ENCODE assay signal across 1 cellular context in the genomic region with DNA sequence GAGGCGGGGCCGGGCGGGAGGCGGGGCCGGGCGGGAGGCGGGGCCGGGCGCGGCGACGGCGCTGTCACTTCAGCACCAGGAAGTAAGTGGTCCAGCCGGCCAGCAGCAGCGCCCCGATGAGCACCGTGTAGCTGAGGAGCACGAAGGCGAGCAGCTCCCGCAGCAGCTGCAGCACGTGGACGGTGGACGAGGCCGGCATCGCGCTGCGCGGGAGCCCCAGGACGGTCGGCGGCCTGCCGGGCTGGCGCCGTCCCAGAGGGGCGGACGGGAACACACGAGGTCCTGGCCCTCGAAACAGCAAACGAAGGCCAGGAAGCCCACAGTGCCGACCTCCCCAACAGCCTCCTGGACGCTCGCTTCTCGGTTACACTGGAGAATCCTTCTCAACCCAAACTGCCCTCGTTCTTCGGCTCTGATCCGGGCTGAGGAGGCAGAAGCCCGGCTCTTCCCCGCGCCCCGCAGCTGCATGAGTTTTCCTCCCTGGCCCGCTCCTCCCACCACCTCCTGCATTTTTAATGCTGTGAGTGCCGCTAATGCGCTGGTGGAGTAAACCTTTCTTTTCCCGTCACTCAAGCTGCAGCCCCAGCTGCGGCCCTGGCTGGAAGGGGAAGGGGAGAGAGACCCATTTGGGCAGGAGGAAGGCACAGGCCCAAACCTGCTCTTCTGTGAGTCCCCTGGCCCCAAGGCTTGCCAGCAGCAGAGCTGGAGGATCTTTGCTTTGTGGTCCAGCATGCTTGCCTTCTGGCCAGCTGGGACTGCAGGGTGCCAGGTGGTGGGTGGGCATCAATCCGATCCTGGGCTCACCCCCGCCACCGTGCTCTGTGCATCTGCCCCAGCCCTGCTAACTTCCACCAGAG.
TF ChIP-seq lines count a peak whose summit lies in the region.

No MANE protein-coding gene starts in this region.

TF ChIP-seq in HepG2, 621 proteins besides CTCF, POLR2A, EP300 and RAD21 (continued from another document and continues in another):
- TF ChIP-seq PRDM10 (CRISPR knock-in tag; IDR thresholded peaks at IDR 0.05; ENCODE audit: low read depth) (no peak), SCMH1 (CRISPR knock-in tag; IDR thresholded peaks at IDR 0.05; ENCODE audit: borderline replicate concordance) (no peak), GLMP (CRISPR knock-in tag; IDR thresholded peaks at IDR 0.05; ENCODE audit: borderline replicate concordance) (no peak), PTBP1 (IDR thresholded peaks at IDR 0.05; ENCODE audit: low read depth, low read length, poor library complexity, severe bottlenecking) (no peak), PHF5A (CRISPR knock-in tag; IDR thresholded peaks at IDR 0.05; ENCODE audit: low read depth, unreplicated experiment) (no peak), ARID4A (CRISPR knock-in tag; IDR thresholded peaks at IDR 0.05; ENCODE audit: borderline replicate concordance) (peak; percentile 85), ZNF749 (CRISPR knock-in tag; IDR thresholded peaks at IDR 0.05; ENCODE audit: borderline replicate concordance) (peak; percentile 73; the same call in 1 of the 2 replicates), MZF1 (CRISPR knock-in tag; IDR thresholded peaks at IDR 0.05; ENCODE audit: borderline replicate concordance) (no peak), ISX (CRISPR knock-in tag; conservative IDR thresholded peaks at IDR 0.05) (peak; percentile 87; the same call in 1 of the 2 replicates), SALL1 (CRISPR knock-in tag; IDR thresholded peaks at IDR 0.05) (peak; percentile 91), PRMT3 (CRISPR knock-in tag; IDR thresholded peaks at IDR 0.05; ENCODE audit: borderline replicate concordance, low read depth) (0 out of 2 replicates have a peak, but pooled peaks have one; percentile 69), SRF (IDR thresholded peaks at IDR 0.05; ENCODE audit: low read depth, low read length) (no peak), SNRNP70 (IDR thresholded peaks at IDR 0.05; ENCODE audit: low read depth, low read length) (no peak), CSRNP1 (CRISPR knock-in tag; IDR thresholded peaks at IDR 0.05) (peak; percentile 81; the same call in 1 of the 2 replicates), ONECUT2 (CRISPR knock-in tag; IDR thresholded peaks at IDR 0.05) (peak; percentile 68; the same call in 1 of the 2 replicates), ZNF572 (CRISPR knock-in tag; IDR thresholded peaks at IDR 0.05) (no peak), ZNF441 (CRISPR knock-in tag; IDR thresholded peaks at IDR 0.05; ENCODE audit: borderline replicate concordance) (peak; percentile 78; the same call in 1 of the 2 replicates), KDM5B (CRISPR knock-in tag; IDR thresholded peaks at IDR 0.05; ENCODE audit: borderline replicate concordance) (peak; percentile 76; the same call in 1 of the 2 replicates), MED1 (CRISPR knock-in tag; IDR thresholded peaks at IDR 0.05) (peak; percentile 48; the same call in 1 of the 2 replicates), ZNF446 (CRISPR knock-in tag; IDR thresholded peaks at IDR 0.05) (0 out of 2 replicates have a peak, but pooled peaks have one; percentile 80), JUNB (CRISPR knock-in tag; IDR thresholded peaks at IDR 0.05; ENCODE audit: borderline replicate concordance) (0 out of 2 replicates have a peak, but pooled peaks have one; percentile 25), ZSCAN20 (CRISPR knock-in tag; IDR thresholded peaks at IDR 0.05; ENCODE audit: borderline replicate concordance) (peak; percentile 90), MXD4 (CRISPR knock-in tag; IDR thresholded peaks at IDR 0.05) (peak; percentile 87; the same call in 1 of the 2 replicates), ZNF543 (CRISPR knock-in tag; IDR thresholded peaks at IDR 0.05) (peak; percentile 75; the same call in 1 of the 2 replicates), MYC (CRISPR knock-in tag; IDR thresholded peaks at IDR 0.05; ENCODE audit: borderline replicate concordance) (peak; percentile 84), LCORL (IDR thresholded peaks at IDR 0.05) (no peak), LCORL (CRISPR knock-in tag; IDR thresholded peaks at IDR 0.05) (no peak), ZNF562 (CRISPR knock-in tag; IDR thresholded peaks at IDR 0.05; ENCODE audit: borderline replicate concordance) (peak; percentile 71; the same call in 1 of the 2 replicates), SATB2 (CRISPR knock-in tag; IDR thresholded peaks at IDR 0.05) (peak; percentile 87), GPN1 (CRISPR knock-in tag; IDR thresholded peaks at IDR 0.05; ENCODE audit: borderline replicate concordance) (peak; percentile 93; the same call in 1 of the 2 replicates), ZNF580 (CRISPR knock-in tag; IDR thresholded peaks at IDR 0.05; ENCODE audit: borderline replicate concordance, low read depth) (peak; percentile 76), ZGPAT (CRISPR knock-in tag; IDR thresholded peaks at IDR 0.05) (peak; percentile 54; the same call in 1 of the 2 replicates), BCL3 (CRISPR knock-in tag; IDR thresholded peaks at IDR 0.05) (peak; percentile 78; the same call in 1 of the 2 replicates), ELF4 (CRISPR knock-in tag; IDR thresholded peaks at IDR 0.05; ENCODE audit: borderline replicate concordance) (peak; percentile 53; the same call in 1 of the 2 replicates), KLF9 (CRISPR knock-in tag; IDR thresholded peaks at IDR 0.05; ENCODE audit: low read depth) (no peak)
- TF ChIP-seq, protein P1, sequence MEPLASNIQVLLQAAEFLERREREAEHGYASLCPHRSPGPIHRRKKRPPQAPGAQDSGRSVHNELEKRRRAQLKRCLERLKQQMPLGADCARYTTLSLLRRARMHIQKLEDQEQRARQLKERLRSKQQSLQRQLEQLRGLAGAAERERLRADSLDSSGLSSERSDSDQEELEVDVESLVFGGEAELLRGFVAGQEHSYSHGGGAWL (CRISPR knock-in tag; IDR thresholded peaks at IDR 0.05): peak; percentile 98
- TF ChIP-seq, protein P2, sequence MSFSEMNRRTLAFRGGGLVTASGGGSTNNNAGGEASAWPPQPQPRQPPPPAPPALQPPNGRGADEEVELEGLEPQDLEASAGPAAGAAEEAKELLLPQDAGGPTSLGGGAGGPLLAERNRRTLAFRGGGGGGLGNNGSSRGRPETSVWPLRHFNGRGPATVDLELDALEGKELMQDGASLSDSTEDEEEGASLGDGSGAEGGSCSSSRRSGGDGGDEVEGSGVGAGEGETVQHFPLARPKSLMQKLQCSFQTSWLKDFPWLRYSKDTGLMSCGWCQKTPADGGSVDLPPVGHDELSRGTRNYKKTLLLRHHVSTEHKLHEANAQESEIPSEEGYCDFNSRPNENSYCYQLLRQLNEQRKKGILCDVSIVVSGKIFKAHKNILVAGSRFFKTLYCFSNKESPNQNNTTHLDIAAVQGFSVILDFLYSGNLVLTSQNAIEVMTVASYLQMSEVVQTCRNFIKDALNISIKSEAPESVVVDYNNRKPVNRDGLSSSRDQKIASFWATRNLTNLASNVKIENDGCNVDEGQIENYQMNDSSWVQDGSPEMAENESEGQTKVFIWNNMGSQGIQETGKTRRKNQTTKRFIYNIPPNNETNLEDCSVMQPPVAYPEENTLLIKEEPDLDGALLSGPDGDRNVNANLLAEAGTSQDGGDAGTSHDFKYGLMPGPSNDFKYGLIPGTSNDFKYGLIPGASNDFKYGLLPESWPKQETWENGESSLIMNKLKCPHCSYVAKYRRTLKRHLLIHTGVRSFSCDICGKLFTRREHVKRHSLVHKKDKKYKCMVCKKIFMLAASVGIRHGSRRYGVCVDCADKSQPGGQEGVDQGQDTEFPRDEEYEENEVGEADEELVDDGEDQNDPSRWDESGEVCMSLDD (CRISPR knock-in tag; IDR thresholded peaks at IDR 0.05; ENCODE audit: borderline replicate concordance): peak; percentile 37; the same call in 1 of the 2 replicates
